Comparison of ENCODE assay signal across 8 cellular contexts in genomic region chr12:26471560-26471959, GRCh38.
DNase-seq lines count a peak whose midpoint lies in the region; ATAC-seq and TF ChIP-seq lines count a peak whose summit lies in the region.

No MANE protein-coding gene starts in this region.

- TF ChIP-seq CTCF in GM12864 (IDR thresholded peaks at IDR 0.05; ENCODE audit: low read depth, low read length, missing control alignments), result no peak

- peaks cover 6% of the 10 kb centered on the region for H3K4me1 Mint-ChIP-seq in central memory CD8-positive, alpha-beta T cell

- H3K36me3 Mint-ChIP-seq in central memory CD8-positive, alpha-beta T cell (ENCODE audit: insufficient read depth), result peaks cover 8% of the 10 kb centered on the region

- no peak overlapping the region for H3K4me3 ChIP-seq in GM12864 (ENCODE audit: low read depth, low read length)

- no peaks in the 10 kb centered on the region for H3K27me3 Mint-ChIP-seq in central memory CD8-positive, alpha-beta T cell

- H3K27ac Mint-ChIP-seq in central memory CD8-positive, alpha-beta T cell (ENCODE audit: low read depth), result no peak overlapping the region

- no peaks in the 10 kb centered on the region for H3K9me3 Mint-ChIP-seq in central memory CD8-positive, alpha-beta T cell

- DNase-seq in GM12864 (ENCODE audit: low read depth), result peak; percentile 79
- DNase-seq in central memory CD8-positive, alpha-beta T cell (ENCODE audit: low spot score in 2 of 2), result no peak
- DNase-seq in stromal cell of bone marrow (ENCODE audit: low read depth), result peak; percentile 65
- no peak for DNase-seq in EL
- DNase-seq in effector CD4-positive, alpha-beta T cell, result no peak
- no peak for DNase-seq in kidney glomerular epithelial cell (lab: John Stamatoyannopoulos, UW)

- ATAC-seq in GM21515 (IDR thresholded peaks at IDR 0.05; ENCODE audit: unreplicated experiment) (peak; percentile 80), HG03575 (IDR thresholded peaks at IDR 0.05; ENCODE audit: extremely low read depth, insufficient number of reproducible peaks, low FRiP score, unreplicated experiment) (peak; percentile 64)
- ATAC-seq in central memory CD8-positive, alpha-beta T cell (replicated peaks; ENCODE audit: extremely low read depth, poor library complexity, severe bottlenecking), result peak; percentile 19

- H3K4me3 Mint-ChIP-seq in central memory CD8-positive, alpha-beta T cell, result no peak overlapping the region

Comparison
In these comparisons a context has a peak if more than half of its experiments do, and no peak if none do; other contexts are left out.
1. DNase-seq: peak in GM12864 (single experiment) and stromal cell of bone marrow (single experiment); none in central memory CD8-positive, alpha-beta T cell (0 of 2), EL (single experiment), effector CD4-positive, alpha-beta T cell (single experiment) and kidney glomerular epithelial cell (single experiment).
2. ATAC-seq: peak in every context shown above with its lines; median percentile 80 in GM21515; 64 in HG03575; 19 in central memory CD8-positive, alpha-beta T cell.